In genomic region chr13:60358453-60358852, GRCh38 we compare ENCODE assay signal across 9 cellular contexts.
"Had no signal": no experiment of that assay in that cellular context is flagged by ENCODE, and none has a peak within 500 bp of the region (broad histone marks: within the 10 kb centered on the region; RNA-seq: fewer than 3 reads in every experiment).

No MANE protein-coding gene starts in this region.

- H3K4me3 Mint-ChIP-seq: GM23338, H9 had no signal

- H3K4me2 ChIP-seq: GM23338 had no signal

- FAIRE-seq: H1, H54, K562 had no signal

- H3K9me3 Mint-ChIP-seq: GM23338, H9 had no signal

- ATAC-seq: GM23338, K562 had no signal

- H3K27ac ChIP-seq: HL-60 had no signal

- H3K27ac Mint-ChIP-seq: GM23338, H9 had no signal

- H3K4me3 ChIP-seq: GM23338, K562 had no signal

- DNase-seq: H9, HCEC 1CT, IMR-90, KG1 had no signal

- H2AFZ ChIP-seq: GM23338 had no signal
